In the genomic region with DNA sequence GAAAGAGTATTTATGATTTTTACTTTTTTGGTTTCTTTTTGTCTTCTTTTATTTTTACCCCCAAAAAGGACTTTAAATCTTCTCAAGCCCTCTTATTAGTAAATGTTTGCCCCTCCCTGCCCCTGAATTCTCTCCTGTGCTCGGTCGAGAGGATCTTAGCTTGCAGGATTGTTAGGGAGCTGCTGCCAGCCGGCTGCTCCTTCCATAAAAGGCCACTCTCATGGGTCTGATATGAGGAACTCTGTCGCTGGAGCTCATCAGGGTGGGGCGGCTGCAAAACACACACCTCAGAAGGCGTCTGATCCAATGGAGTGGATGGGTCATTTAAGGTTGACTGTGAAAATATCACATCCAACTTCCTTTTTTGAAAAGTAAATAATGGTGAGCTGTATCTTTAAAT, we compare ENCODE assay signal across 13 cellular contexts. TPM values are rescaled to one million over a fixed set of nuclear protein-coding genes. Genes with fewer than 3 reads are reported as not detected.
A peak's percentile ranks its signal among the peaks of the same experiment; 100 is the strongest.
DNase-seq lines count a peak whose midpoint lies in the region; ATAC-seq and TF ChIP-seq lines count a peak whose summit lies in the region.
"Had no signal": no experiment of that assay in that cellular context is flagged by ENCODE, and none has a peak within 500 bp of the region (broad histone marks: within the 10 kb centered on the region; RNA-seq: fewer than 3 reads in every experiment).

No MANE protein-coding gene starts in this region.

- TF ChIP-seq CTCF in VCaP (conservative IDR thresholded peaks at IDR 0.05), result no peak
- no peak for TF ChIP-seq CTCF in left lung (IDR thresholded peaks at IDR 0.05)
- TF ChIP-seq CTCF in tibial artery (IDR thresholded peaks at IDR 0.05), result no peak

- intact Hi-C loops in left lung (cut with DNase I), result no loop called here
- intact Hi-C loops in tibial artery (cut with DNase I; ENCODE audit: low total_unique reads), result no loop called here

- H3K27me3 ChIP-seq in left lung (no peaks in the 10 kb centered on the region), tibial artery (no peaks in the 10 kb centered on the region)

- DNase-seq in MV-4-11 (lab: John Stamatoyannopoulos, UW), result peak; percentile 48
- peak in 1 of 2 donors; percentile 73 for DNase-seq in left lung
- DNase-seq in tibial artery, result no peak
- no peak for DNase-seq in stimulated activated naive CD8-positive, alpha-beta T cell treated with anti-CD3 and anti-CD28 coated beads, Interleukin-15, Interleukin-2, amounts not matched to agents 100 U/mL and 50 U/mL, for 24 hours
- DNase-seq in LoVo (ENCODE audit: low spot score), result no peak
- DNase-seq: aorta; EL; naive B cell; NCI-H1694 treated with DMSO at 0.1 percent for 48 hours; stimulated activated CD4-positive, alpha-beta T cell treated with anti-CD3 and anti-CD28 coated beads, Interleukin-12 subunit alpha, Interleukin-12 subunit beta, amount 100 ng/mL, for 4 hours had no signal

- H3K4me3 ChIP-seq in left lung (no peak overlapping the region), tibial artery (no peak overlapping the region)
- H3K4me3 ChIP-seq: PC-9 had no signal

- peak; percentile 92 for ATAC-seq in left lung
- no peak for ATAC-seq in stimulated activated naive CD8-positive, alpha-beta T cell treated with anti-CD3 and anti-CD28 coated beads, Interleukin-15, Interleukin-2, amounts not matched to agents 100 U/mL and 50 U/mL, for 24 hours
- no peak for ATAC-seq in HG02623 (IDR thresholded peaks at IDR 0.05; ENCODE audit: unreplicated experiment)

- H3K36me3 ChIP-seq in left lung, result peaks cover 3 to 55% of the 10 kb centered on the region in 2 donors
- peaks cover 26 to 54% (median 47%) of the 10 kb centered on the region in 3 donors for H3K36me3 ChIP-seq in tibial artery

- H3K4me1 ChIP-seq in left lung (peaks cover 11 to 42% of the 10 kb centered on the region in 2 donors), tibial artery (peaks cover 0 to 14% (median 6%) of the 10 kb centered on the region in 4 donors)

- no peaks in the 10 kb centered on the region for H3K9me3 ChIP-seq in left lung
- no peaks in the 10 kb centered on the region for H3K9me3 ChIP-seq in tibial artery

- H3K27ac ChIP-seq in VCaP (peak overlapping the region; percentile 80), left lung (peak overlapping the region; percentile 53 to 66), tibial artery (peak overlapping the region; percentile 28 to 63)
- H3K27ac ChIP-seq: PC-9 had no signal

RNA-seq across cellular contexts. Expression of a gene that starts 8.5 kb away (rescaled TPM):
- total RNA-seq in left lung, result 100 to 1,000 TPM; 149 to 153 TPM

RNA-seq across cellular contexts. Expression of a gene that starts 17.1 kb away (rescaled TPM):
- total RNA-seq in left lung, result 100 to 1,000 TPM; 196 to 212 TPM

RNA-seq across cellular contexts. Expression of a gene that starts 50.6 kb away (rescaled TPM):
- total RNA-seq in left lung, result 100 to 1,000 TPM; 155 to 211 TPM

RNA-seq across cellular contexts. Expression of a gene that starts 52.3 kb away (rescaled TPM):
- total RNA-seq in left lung, result 1 to 10 TPM; 1.4 to 1.6 TPM
- total RNA-seq: PC-9 had no signal

RNA-seq across cellular contexts. Expression of a gene that starts 59.3 kb away (rescaled TPM):
- 10 to 100 TPM; 18.2 to 33.8 TPM for total RNA-seq in left lung
